Comparison of ENCODE assay signal across 1 cellular context in the genomic region with DNA sequence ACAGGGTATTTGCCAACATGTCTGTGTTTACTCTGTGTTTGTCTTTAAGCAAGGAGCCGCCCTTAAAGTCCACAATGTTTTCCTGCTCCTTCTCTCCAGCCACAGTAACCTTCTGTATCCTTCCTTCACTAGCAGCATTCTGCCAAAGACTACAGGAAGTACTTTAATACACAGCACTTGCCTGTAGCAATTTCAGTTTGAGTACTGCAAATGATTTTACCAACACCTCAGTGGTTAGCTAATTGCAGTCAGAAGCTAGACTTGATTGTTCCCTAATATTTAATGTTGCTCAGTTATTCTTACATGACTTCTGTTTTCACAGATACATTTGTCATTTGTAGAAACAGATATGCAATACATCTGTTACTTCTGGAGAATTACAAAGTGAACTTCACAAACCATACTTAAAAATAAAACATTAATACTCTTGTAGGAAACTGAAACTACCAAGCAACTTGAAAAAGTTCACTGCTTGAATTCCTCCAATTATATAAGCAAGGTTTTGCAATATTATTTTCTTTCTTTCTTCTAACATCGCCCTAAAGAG.
TF ChIP-seq lines count a peak whose summit lies in the region.

No MANE protein-coding gene starts in this region.

TF ChIP-seq in HepG2, 621 proteins besides CTCF, POLR2A, EP300 and RAD21 (continued from another document):
- TF ChIP-seq, protein P1, sequence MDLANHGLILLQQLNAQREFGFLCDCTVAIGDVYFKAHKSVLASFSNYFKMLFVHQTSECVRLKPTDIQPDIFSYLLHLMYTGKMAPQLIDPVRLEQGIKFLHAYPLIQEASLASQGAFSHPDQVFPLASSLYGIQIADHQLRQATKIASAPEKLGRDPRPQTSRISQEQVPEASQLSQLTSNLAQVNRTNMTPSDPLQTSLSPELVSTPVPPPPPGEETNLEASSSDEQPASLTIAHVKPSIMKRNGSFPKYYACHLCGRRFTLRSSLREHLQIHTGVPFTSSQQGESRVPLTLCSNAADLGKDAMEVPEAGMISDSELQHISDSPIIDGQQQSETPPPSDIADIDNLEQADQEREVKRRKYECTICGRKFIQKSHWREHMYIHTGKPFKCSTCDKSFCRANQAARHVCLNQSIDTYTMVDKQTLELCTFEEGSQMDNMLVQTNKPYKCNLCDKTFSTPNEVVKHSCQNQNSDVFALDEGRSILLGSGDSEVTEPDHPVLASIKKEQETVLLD (CRISPR knock-in tag; IDR thresholded peaks at IDR 0.05; ENCODE audit: low read depth): no peak
- TF ChIP-seq ZNF224 (CRISPR knock-in tag; IDR thresholded peaks at IDR 0.05): no peak
- TF ChIP-seq FOXA1 (IDR thresholded peaks at IDR 0.05): no peak
- TF ChIP-seq FOXA1 (CRISPR knock-in tag; IDR thresholded peaks at IDR 0.05): 0 out of 2 replicates have a peak, but pooled peaks have one; percentile 28
- TF ChIP-seq FOXA3 (CRISPR knock-in tag; IDR thresholded peaks at IDR 0.05): 0 out of 2 replicates have a peak, but pooled peaks have one; percentile 13
